In the genomic region with DNA sequence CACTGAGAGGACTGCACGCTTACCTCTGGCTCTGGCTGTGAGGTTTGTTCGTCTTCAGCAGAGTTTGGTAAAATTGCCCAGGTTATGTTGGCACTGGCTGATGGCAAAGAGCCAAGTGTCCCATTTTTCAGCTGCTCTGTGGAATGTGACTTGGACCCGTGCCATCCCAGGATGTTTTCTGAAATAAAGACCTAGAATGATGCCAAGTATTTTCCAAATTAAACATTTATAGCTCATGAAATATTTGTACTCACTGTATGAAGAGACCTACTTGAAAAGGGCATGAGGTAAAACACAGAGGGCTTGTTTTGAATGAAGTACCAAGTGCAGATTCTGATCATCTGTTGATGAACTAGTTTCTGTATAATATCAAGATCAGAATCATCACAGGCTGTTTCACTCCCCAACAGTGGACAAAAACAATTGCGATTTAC, we compare ENCODE assay signal across 10 cellular contexts.
DNase-seq lines count a peak whose midpoint lies in the region; ATAC-seq and TF ChIP-seq lines count a peak whose summit lies in the region.
"Had no signal": no experiment of that assay in that cellular context is flagged by ENCODE, and none has a peak within 500 bp of the region (broad histone marks: within the 10 kb centered on the region; RNA-seq: fewer than 3 reads in every experiment).

No MANE protein-coding gene starts in this region.

- no peak for TF ChIP-seq CTCF in osteocyte (IDR thresholded peaks at IDR 0.05)

- in situ Hi-C loops in T47D (cut with HindIII; ENCODE audit: low pct_unique_long_range_greater_than_20kb, low sequenced_read_pairs), result no loop called here

- DNase-seq in LHCN-M2 (ENCODE audit: low read depth) (peak; percentile 39), NCI-H2196 treated with DMSO at 0.1 percent for 48 hours (lab: John Stamatoyannopoulos, UW; ENCODE audit: unreplicated experiment) (peak; percentile 61), T47D (ENCODE audit: low read depth in 1 of 2, low spot score in 1 of 2) (peak; percentile 1 to 55), osteocyte (ENCODE audit: extremely low spot score, unreplicated experiment) (no peak), ecto neural progenitor cell (ENCODE audit: low spot score) (no peak), SW 1271 (lab: John Stamatoyannopoulos, UW) (no peak)
- no peak for DNase-seq in activated naive CD4-positive, alpha-beta T cell (lab: John Stamatoyannopoulos, UW)
- DNase-seq: activated naive CD4-positive, alpha-beta T cell treated with anti-CD3 and anti-CD28 coated beads for 36 hours; gastrocnemius medialis had no signal

- H3K4me1 Mint-ChIP-seq in osteocyte (ENCODE audit: unreplicated experiment), result peaks cover 19% of the 10 kb centered on the region

- H3K36me3 Mint-ChIP-seq in osteocyte (ENCODE audit: unreplicated experiment), result peaks cover 9% of the 10 kb centered on the region

- no peak for ATAC-seq in GM19455 (IDR thresholded peaks at IDR 0.05; ENCODE audit: unreplicated experiment)
- ATAC-seq: gastrocnemius medialis had no signal

- no peak overlapping the region for H3K4me3 Mint-ChIP-seq in osteocyte (ENCODE audit: unreplicated experiment)
- H3K4me3 Mint-ChIP-seq: activated naive CD4-positive, alpha-beta T cell treated with anti-CD3 and anti-CD28 coated beads for 36 hours had no signal

- H3K9me3 Mint-ChIP-seq in osteocyte (ENCODE audit: unreplicated experiment), result peaks cover 6% of the 10 kb centered on the region
- H3K9me3 Mint-ChIP-seq: activated naive CD4-positive, alpha-beta T cell treated with anti-CD3 and anti-CD28 coated beads for 36 hours had no signal

- H3K27me3 Mint-ChIP-seq in osteocyte (ENCODE audit: unreplicated experiment), result no peaks in the 10 kb centered on the region

- H3K27ac Mint-ChIP-seq in osteocyte (ENCODE audit: unreplicated experiment), result peak overlapping the region; percentile 41
- H3K27ac Mint-ChIP-seq: activated naive CD4-positive, alpha-beta T cell treated with anti-CD3 and anti-CD28 coated beads for 36 hours had no signal

Comparison
In these comparisons a context has a peak if more than half of its experiments do, and no peak if none do; other contexts are left out.
1. DNase-seq: peak in LHCN-M2 (single experiment), NCI-H2196 treated with DMSO at 0.1 percent for 48 hours (single experiment) and T47D (2 of 2); none in osteocyte (single experiment), activated naive CD4-positive, alpha-beta T cell (0 of 4), ecto neural progenitor cell (single experiment) and SW 1271 (0 of 2).